In genomic region chr19:39968789-39969188, GRCh38 we compare ENCODE assay signal across 10 cellular contexts. TPM values are rescaled to one million over a fixed set of nuclear protein-coding genes. Genes with fewer than 3 reads are reported as not detected.
DNase-seq lines count a peak whose midpoint lies in the region; ATAC-seq and TF ChIP-seq lines count a peak whose summit lies in the region.
"Had no signal": no experiment of that assay in that cellular context is flagged by ENCODE, and none has a peak within 500 bp of the region (broad histone marks: within the 10 kb centered on the region; RNA-seq: fewer than 3 reads in every experiment).

No MANE protein-coding gene starts in this region.

- POLR2A ChIA-PET in activated B cell treated with CpG ODN at 0.5 μM for 24 hours (lab: Charles Lee), result interaction anchor here (1.1 to 3.0 kb wide), 3 partner anchors 16 to 122 kb away, joined by 5 to 90 read pairs (median 28); partner anchors contain the start of gene FBL

- H3K36me3 Mint-ChIP-seq in activated B cell treated with CpG ODN at 0.5 μM for 24 hours (ENCODE audit: low read depth), result peaks cover 28% of the 10 kb centered on the region
- peaks cover 9% of the 10 kb centered on the region for H3K36me3 Mint-ChIP-seq in stimulated activated memory B cell treated with anti-CD40 and anti-IgM and Interleukin-4, amounts not matched to agents 10 μg/mL and 1 μg/mL and 100 μg/mL, for 72 hours

- no peaks in the 10 kb centered on the region for H3K27me3 Mint-ChIP-seq in activated B cell treated with CpG ODN at 0.5 μM for 24 hours
- H3K27me3 Mint-ChIP-seq in stimulated activated memory B cell treated with anti-CD40 and anti-IgM and Interleukin-4, amounts not matched to agents 10 μg/mL and 1 μg/mL and 100 μg/mL, for 72 hours, result no peaks in the 10 kb centered on the region

- TF ChIP-seq CTCF in activated B cell treated with CpG ODN at 0.5 μM for 24 hours (IDR thresholded peaks at IDR 0.05), result no peak

- peak overlapping the region; percentile 67 for H3K27ac ChIP-seq in epithelial cell of prostate
- H3K27ac ChIP-seq: ovary had no signal

- H3K4me1 Mint-ChIP-seq in activated B cell treated with CpG ODN at 0.5 μM for 24 hours, result peaks cover 41% of the 10 kb centered on the region
- peaks cover 41% of the 10 kb centered on the region for H3K4me1 Mint-ChIP-seq in stimulated activated memory B cell treated with anti-CD40 and anti-IgM and Interleukin-4, amounts not matched to agents 10 μg/mL and 1 μg/mL and 100 μg/mL, for 72 hours

- no peaks in the 10 kb centered on the region for H3K9me3 Mint-ChIP-seq in activated B cell treated with CpG ODN at 0.5 μM for 24 hours
- no peaks in the 10 kb centered on the region for H3K9me3 Mint-ChIP-seq in stimulated activated memory B cell treated with anti-CD40 and anti-IgM and Interleukin-4, amounts not matched to agents 10 μg/mL and 1 μg/mL and 100 μg/mL, for 72 hours

- CTCF ChIA-PET in activated B cell treated with CpG ODN at 0.5 μM for 24 hours (lab: Charles Lee), result interaction anchor here (2.4 kb wide), 1 partner anchor 15 kb away, joined by 39 read pairs; no protein-coding TSS in a partner anchor

- intact Hi-C loops in activated B cell treated with CpG ODN at 0.5 μM for 24 hours (cut with micrococcal nuclease), result no loop called here

- no peak overlapping the region for H3K4me3 Mint-ChIP-seq in activated B cell treated with CpG ODN at 0.5 μM for 24 hours
- H3K4me3 Mint-ChIP-seq in stimulated activated memory B cell treated with anti-CD40 and anti-IgM and Interleukin-4, amounts not matched to agents 10 μg/mL and 1 μg/mL and 100 μg/mL, for 72 hours, result no peak overlapping the region

- peak overlapping the region; percentile 98 for H3K27ac Mint-ChIP-seq in activated B cell treated with CpG ODN at 0.5 μM for 24 hours
- H3K27ac Mint-ChIP-seq in stimulated activated memory B cell treated with anti-CD40 and anti-IgM and Interleukin-4, amounts not matched to agents 10 μg/mL and 1 μg/mL and 100 μg/mL, for 72 hours, result peak overlapping the region; percentile 95

- peak; percentile 56 for DNase-seq in activated CD8-positive, alpha-beta memory T cell treated with anti-CD3 and anti-CD28 coated beads for 24 hours
- no peak for DNase-seq in activated CD8-positive, alpha-beta memory T cell treated with anti-CD3 and anti-CD28 coated beads, Interleukin-2, amount 50 U/mL, for 4 hours
- DNase-seq in activated B cell treated with CpG ODN at 0.5 μM for 24 hours, result no peak
- DNase-seq in epithelial cell of prostate (ENCODE audit: low read depth, low spot score), result no peak
- DNase-seq in hepatic stellate cell (ENCODE audit: low spot score), result no peak
- DNase-seq in NCI-H187 treated with DMSO at 0.1 percent for 48 hours (lab: John Stamatoyannopoulos, UW), result no peak
- DNase-seq in NCI-H1092 treated with DMSO at 0.1 percent for 48 hours (lab: John Stamatoyannopoulos, UW), result no peak
- DNase-seq: MM.1S, ovary had no signal

- no peak for ATAC-seq in activated B cell treated with CpG ODN at 0.5 μM for 24 hours (ENCODE audit: low read depth)
- no peak for ATAC-seq in stimulated activated memory B cell treated with anti-CD40 and anti-IgM and Interleukin-4, amounts not matched to agents 10 μg/mL and 1 μg/mL and 100 μg/mL, for 72 hours

RNA-seq across cellular contexts. Expression of gene PSMC4, which starts 2.2 kb away (rescaled TPM):
- 109 and 115 TPM in 2 replicates for total RNA-seq in activated B cell treated with CpG ODN at 0.5 μM for 24 hours

RNA-seq across cellular contexts. Expression of gene ZNF546, which starts 28.1 kb away (rescaled TPM):
- total RNA-seq in activated B cell treated with CpG ODN at 0.5 μM for 24 hours, result 5.8 and 11.6 TPM in 2 replicates

RNA-seq across cellular contexts. Expression of gene FCGBP, which starts 34.4 kb away (rescaled TPM):
- 5.8 and 6.1 TPM in 2 replicates for total RNA-seq in activated B cell treated with CpG ODN at 0.5 μM for 24 hours
